ENCODE assay signal across 23 cellular contexts in genomic region chr4:129322947-129323346, GRCh38.
"Had no signal": no experiment of that assay in that cellular context is flagged by ENCODE, and none has a peak within 500 bp of the region (broad histone marks: within the 10 kb centered on the region; RNA-seq: fewer than 3 reads in every experiment).

No MANE protein-coding gene starts in this region.

- H3K4me1 Mint-ChIP-seq: activated CD4-positive, alpha-beta T cell treated with anti-CD3 and anti-CD28 coated beads for 36 hours; activated naive CD4-positive, alpha-beta T cell treated with anti-CD3 and anti-CD28 coated beads, Interleukin-2, amount 10 ng/mL, durations not matched to agents 7 days and 5 days; activated naive CD8-positive, alpha-beta T cell treated with anti-CD3 and anti-CD28 coated beads, Interleukin-2, amount 10 ng/mL, durations not matched to agents 7 days and 5 days; T-cell had no signal

- H3K27me3 Mint-ChIP-seq: activated naive CD4-positive, alpha-beta T cell treated with anti-CD3 and anti-CD28 coated beads, Interleukin-2, amount 10 ng/mL, durations not matched to agents 7 days and 5 days had no signal

- DNase-seq: activated CD4-positive, alpha-beta T cell treated with anti-CD3 and anti-CD28 coated beads for 36 hours; activated CD4-positive, CD25-positive, alpha-beta regulatory T cell; activated CD8-positive, alpha-beta memory T cell treated with anti-CD3 and anti-CD28 coated beads, Interleukin-2, amount 50 U/mL, for 4 hours; activated CD8-positive, alpha-beta T cell treated with anti-CD3 and anti-CD28 coated beads for 36 hours; activated gamma-delta T cell treated with Interleukin-2 at 50 U/mL for 16 hours; activated naive CD4-positive, alpha-beta T cell treated with anti-CD3 and anti-CD28 coated beads, Interleukin-2, amount 10 ng/mL, durations not matched to agents 7 days and 5 days; activated naive CD8-positive, alpha-beta T cell treated with anti-CD3 and anti-CD28 coated beads, Interleukin-2, amount 10 ng/mL, durations not matched to agents 7 days and 5 days; activated T-cell treated with anti-CD3 and anti-CD28 coated beads, Interleukin-2, amount 50 U/mL, for 72 hours; adrenal gland; aorta; KG1; NCI-H446; NCI-H526; NK-92 treated with Interleukin-12 subunit alpha and Interleukin-12 subunit beta, amount 100 ng/mL, for 24 hours; OCI-M1; RPMI8226; T-cell; T-helper 2 cell; T1000 had no signal

- ATAC-seq: activated CD4-positive, alpha-beta T cell treated with anti-CD3 and anti-CD28 coated beads for 36 hours; activated CD8-positive, alpha-beta T cell treated with anti-CD3 and anti-CD28 coated beads for 36 hours; activated T-cell treated with anti-CD3 and anti-CD28 coated beads, Interleukin-2, amount 50 U/mL, for 72 hours; Panc1; Right ventricle myocardium inferior; T-cell had no signal

- H3K4me3 Mint-ChIP-seq: activated CD4-positive, alpha-beta T cell treated with anti-CD3 and anti-CD28 coated beads for 36 hours; activated CD8-positive, alpha-beta T cell treated with anti-CD3 and anti-CD28 coated beads for 36 hours; activated naive CD4-positive, alpha-beta T cell treated with anti-CD3 and anti-CD28 coated beads, Interleukin-2, amount 10 ng/mL, durations not matched to agents 7 days and 5 days; activated naive CD8-positive, alpha-beta T cell treated with anti-CD3 and anti-CD28 coated beads, Interleukin-2, amount 10 ng/mL, durations not matched to agents 7 days and 5 days; activated T-cell treated with anti-CD3 and anti-CD28 coated beads, Interleukin-2, amount 50 U/mL, for 72 hours; IgD-negative memory B cell; T-cell had no signal

- H3K27ac Mint-ChIP-seq: activated CD4-positive, alpha-beta T cell treated with anti-CD3 and anti-CD28 coated beads for 36 hours; activated CD8-positive, alpha-beta T cell treated with anti-CD3 and anti-CD28 coated beads for 36 hours; activated naive CD4-positive, alpha-beta T cell treated with anti-CD3 and anti-CD28 coated beads, Interleukin-2, amount 10 ng/mL, durations not matched to agents 7 days and 5 days; activated naive CD8-positive, alpha-beta T cell treated with anti-CD3 and anti-CD28 coated beads, Interleukin-2, amount 10 ng/mL, durations not matched to agents 7 days and 5 days; activated T-cell treated with anti-CD3 and anti-CD28 coated beads, Interleukin-2, amount 50 U/mL, for 72 hours; activated T-helper 2 cell treated with anti-CD3 and anti-CD28 coated beads, Interferon-gamma antibody, Interleukin-2, Interleukin-4, amounts not matched to agents 10 μg/mL and 5 μg/mL and 100 μg/mL, durations not matched to agents 14 hours and 24 hours and 36 hours; IgD-negative memory B cell; T-cell had no signal

- H3K36me3 Mint-ChIP-seq: activated naive CD4-positive, alpha-beta T cell treated with anti-CD3 and anti-CD28 coated beads, Interleukin-2, amount 10 ng/mL, durations not matched to agents 7 days and 5 days; activated naive CD8-positive, alpha-beta T cell treated with anti-CD3 and anti-CD28 coated beads, Interleukin-2, amount 10 ng/mL, durations not matched to agents 7 days and 5 days; IgD-negative memory B cell; T-cell had no signal

- H3K9me3 Mint-ChIP-seq: activated CD8-positive, alpha-beta T cell treated with anti-CD3 and anti-CD28 coated beads for 36 hours; activated naive CD4-positive, alpha-beta T cell treated with anti-CD3 and anti-CD28 coated beads, Interleukin-2, amount 10 ng/mL, durations not matched to agents 7 days and 5 days; activated naive CD8-positive, alpha-beta T cell treated with anti-CD3 and anti-CD28 coated beads, Interleukin-2, amount 10 ng/mL, durations not matched to agents 7 days and 5 days; activated T-cell treated with anti-CD3 and anti-CD28 coated beads, Interleukin-2, amount 50 U/mL, for 72 hours; activated T-helper 2 cell treated with anti-CD3 and anti-CD28 coated beads, Interferon-gamma antibody, Interleukin-2, Interleukin-4, amounts not matched to agents 10 μg/mL and 5 μg/mL and 100 μg/mL, durations not matched to agents 14 hours and 24 hours and 36 hours; IgD-negative memory B cell had no signal
